In genomic region chr13:27170221-27170520, GRCh38 we compare ENCODE assay signal across 8 cellular contexts. TPM values are rescaled to one million over a fixed set of nuclear protein-coding genes. Genes with fewer than 3 reads are reported as not detected.
DNase-seq lines count a peak whose midpoint lies in the region; ATAC-seq, FAIRE-seq and TF ChIP-seq lines count a peak whose summit lies in the region.

No MANE protein-coding gene starts in this region.

- in situ Hi-C loops in IMR-90 (cut with MboI; ENCODE audit: low sequenced_read_pairs) (loop anchor here (10.0 kb wide), 2 partner anchors 105 to 185 kb away; partner anchors contain the start of gene RASL11A), K562 (cut with MboI) (no loop called here), ACHN (cut with HindIII; ENCODE audit: low pct_ligation_motif_present, low pct_unique_long_range_greater_than_20kb, low sequenced_read_pairs) (no loop called here)

- H3K4me2 ChIP-seq in IMR-90 (ENCODE audit: low read depth, low read length) = peak overlapping the region; percentile 84
- peak overlapping the region; percentile 83 for H3K4me2 ChIP-seq in K562 (ENCODE audit: insufficient read depth, low read length)

- WGBS in IMR-90 (ENCODE audit: extremely low coverage in 2 of 2, insufficient read length in 1 of 2), 2 experiments = no CpG with 5 or more reads among the region's 4 CpGs
- WGBS in K562 (ENCODE audit: insufficient coverage, low coverage, missing lambda C conversion rate) = 4% methylated on average over 4 of the region's 4 CpGs
- 14 to 24% methylated on average over 4 of the region's 4 CpGs for WGBS in lung, 2 donors

- H3K36me3 ChIP-seq in IMR-90 (ENCODE audit: control insufficient read depth, insufficient read depth, low read length) = no peaks in the 10 kb centered on the region
- no peaks in the 10 kb centered on the region for H3K36me3 ChIP-seq in K562 (ENCODE audit: control insufficient read depth, insufficient read depth, low read length)
- H3K36me3 ChIP-seq in lung (ENCODE audit: control insufficient read depth in 2 of 2, insufficient read depth in 2 of 2, low read length in 2 of 2) = no peaks in the 10 kb centered on the region
- H3K36me3 ChIP-seq in vagina = no peaks in the 10 kb centered on the region

- peak overlapping the region; percentile 70; the same call in 1 of the 2 replicates for H3K27ac ChIP-seq in IMR-90 (ENCODE audit: insufficient read depth, low read length)
- H3K27ac ChIP-seq in K562 (ENCODE audit: extremely low read depth, low read depth, low read length) = peak overlapping the region; percentile 75
- peak overlapping the region; percentile 95 to 99 for H3K27ac ChIP-seq in lung (ENCODE audit: low read depth in 1 of 2, low read length in 1 of 2)
- peak overlapping the region; percentile 94 for H3K27ac ChIP-seq in vagina

- CTCF ChIA-PET in Calu3 (lab: Charles Lee) (no interaction called here), IMR-90 (lab: Yijun Ruan, JAX) (interaction anchor here (1.1 kb wide), 1 partner anchor 223 kb away, joined by 3 read pairs; no protein-coding TSS in a partner anchor), K562 (lab: Yijun Ruan, JAX; ENCODE audit: low intra/inter-chr PET ratio) (no interaction called here)

- peak; percentile 46 for FAIRE-seq in K562 (lab: Jason Lieb, UNC)

- DNase-seq in Calu3 (no peak), IMR-90 (peak; percentile 84), K562 (ENCODE audit: extremely low read depth in 1 of 4, low spot score in 3 of 4) (peak in 1 of 4 experiments; percentile 14), lung (ENCODE audit: low spot score) (no peak), vagina (ENCODE audit: extremely low spot score in 2 of 2) (no peak), ACHN (no peak)
- no peak for DNase-seq in activated CD4-positive, alpha-beta T cell treated with anti-CD3 and anti-CD28 coated beads, Interleukin-2, amount 50 U/mL, for 1 hour

- H3K23ac ChIP-seq in IMR-90 (ENCODE audit: low read depth, low read length) = no peak overlapping the region

- H3K4ac ChIP-seq in IMR-90 (ENCODE audit: low read depth, low read length) = no peak overlapping the region

- H3K4me3 Mint-ChIP-seq in Calu3 (ENCODE audit: low read depth, unreplicated experiment) = peak overlapping the region; percentile 83

- ATAC-seq in IMR-90 (ENCODE audit: low read depth) = no peak
- no peak for ATAC-seq in K562
- no peak for ATAC-seq in lung (ENCODE audit: insufficient read depth, low FRiP score)
- ATAC-seq in HG02840 (IDR thresholded peaks at IDR 0.05; ENCODE audit: low FRiP score, unreplicated experiment) = no peak

- H4K20me1 ChIP-seq in IMR-90 (ENCODE audit: insufficient read depth, low read length) (peaks cover 38% of the 10 kb centered on the region), K562 (replicated peaks; ENCODE audit: control insufficient read depth, insufficient read depth, low read length) (peaks cover 17% of the 10 kb centered on the region)

- TF ChIP-seq POLR2A in IMR-90 (IDR thresholded peaks at IDR 0.05; ENCODE audit: low read depth, low read length) (no peak), K562 (conservative IDR thresholded peaks at IDR 0.05) (no peak), vagina (IDR thresholded peaks at IDR 0.05) (no peak)

- H4K5ac ChIP-seq in IMR-90 (ENCODE audit: low read depth, low read length) = no peak overlapping the region; the same call in 1 of the 2 replicates

- H3K18ac ChIP-seq in IMR-90 (ENCODE audit: low read depth, low read length) = no peak overlapping the region; the same call in 1 of the 2 replicates

- no peaks in the 10 kb centered on the region for H3K9me3 Mint-ChIP-seq in Calu3 (ENCODE audit: low read depth, unreplicated experiment)

- TF ChIP-seq CTCF in Calu3 (IDR thresholded peaks at IDR 0.05; ENCODE audit: unreplicated experiment) (no peak), IMR-90 (conservative IDR thresholded peaks at IDR 0.05; ENCODE audit: low read depth, low read length) (no peak), K562 (IDR thresholded peaks at IDR 0.05 in 2 of 3, conservative IDR thresholded peaks at IDR 0.05 in 1 of 3; ENCODE audit: insufficient read depth in 2 of 3, low read depth in 1 of 3, low read length in 3 of 3) (no peak), lung (IDR thresholded peaks at IDR 0.05; ENCODE audit: control extremely low read depth, extremely low read depth) (no peak), vagina (IDR thresholded peaks at IDR 0.05) (peak in 1 of 3 experiments; percentile 14)

- no peak overlapping the region for H2AK9ac ChIP-seq in IMR-90 (replicated peaks; ENCODE audit: low read depth, low read length, poor library complexity)

- no peak for TF ChIP-seq EP300 in K562 (IDR thresholded peaks at IDR 0.05; ENCODE audit: low read length)

- no peak overlapping the region for H2AK5ac ChIP-seq in IMR-90 (ENCODE audit: low read depth, low read length)

- peak overlapping the region; percentile 35; the same call in 1 of the 2 replicates for H3K56ac ChIP-seq in IMR-90 (ENCODE audit: extremely low read depth, insufficient read depth, low read length)

- H3K36me3 Mint-ChIP-seq in Calu3 (ENCODE audit: insufficient read depth, unreplicated experiment) = peaks cover 13% of the 10 kb centered on the region

- H2BK120ac ChIP-seq in IMR-90 (ENCODE audit: low read depth, low read length) = no peak overlapping the region

- H3K14ac ChIP-seq in IMR-90 (replicated peaks; ENCODE audit: low read depth, low read length) = no peak overlapping the region

- H3K27me3 ChIP-seq in IMR-90 (ENCODE audit: control insufficient read depth, insufficient read depth, low read length) = no peaks in the 10 kb centered on the region
- no peaks in the 10 kb centered on the region for H3K27me3 ChIP-seq in K562 (ENCODE audit: control insufficient read depth in 2 of 2, insufficient read depth in 2 of 2, low read length in 2 of 2)
- H3K27me3 ChIP-seq in lung (ENCODE audit: control insufficient read depth, insufficient read depth) = no peaks in the 10 kb centered on the region
- H3K27me3 ChIP-seq in vagina = no peaks in the 10 kb centered on the region

- H2BK20ac ChIP-seq in IMR-90 (ENCODE audit: low read depth, low read length) = no peak overlapping the region

- no peaks in the 10 kb centered on the region for H3K27me3 Mint-ChIP-seq in Calu3 (ENCODE audit: unreplicated experiment)

- BruUV-seq in Calu3 (replicated peaks; lab: Mats Ljungman, UMichigan) (TSS peak; percentile 42), IMR-90 (replicated peaks; lab: Mats Ljungman, UMichigan) (TSS peak; percentile 42), K562 (replicated peaks; lab: Mats Ljungman, UMichigan) (TSS peak; percentile 59)

- intact Hi-C loops in Calu3 (cut with micrococcal nuclease; ENCODE audit: unreplicated experiment) = loop anchor here (5.0 kb wide), 1 partner anchor 102 kb away; the partner anchor contains the start of gene RASL11A
- intact Hi-C loops in IMR-90 (cut with micrococcal nuclease) = loop anchor here (2.0 kb wide), 3 partner anchors 101 to 189 kb away; partner anchors contain the start of gene RASL11A
- intact Hi-C loops in K562 (cut with micrococcal nuclease) = loop anchor here (2.0 to 5.0 kb wide), 3 partner anchors 45 to 188 kb away; partner anchors contain the start of gene RPL21
- intact Hi-C loops in vagina (cut with DNase I) = loop anchor here (5.0 kb wide), 2 partner anchors 82 to 102 kb away; partner anchors contain the start of genes RASL11A and RPL21

- H3K4me1 Mint-ChIP-seq in Calu3 (ENCODE audit: low read depth, unreplicated experiment) = peaks cover 33% of the 10 kb centered on the region

- H4K8ac ChIP-seq in IMR-90 (ENCODE audit: low read depth in 2 of 2, low read length in 2 of 2) = no peak overlapping the region

- TF ChIP-seq RAD21 in IMR-90 (IDR thresholded peaks at IDR 0.05; ENCODE audit: low read length) (no peak), K562 (CRISPR knock-in tag; conservative IDR thresholded peaks at IDR 0.05 in 1 of 2, IDR thresholded peaks at IDR 0.05 in 1 of 2) (no peak)

- H3K4me1 ChIP-seq in IMR-90 (ENCODE audit: control insufficient read depth, insufficient read depth, low read length) = peaks cover 12% of the 10 kb centered on the region
- H3K4me1 ChIP-seq in K562 (replicated peaks in 1 of 2; ENCODE audit: control insufficient read depth in 2 of 2, insufficient read depth in 2 of 2, low read length in 2 of 2) = peaks cover 2 to 32% of the 10 kb centered on the region in 2 experiments; a peak in 4 of 5 replicates
- H3K4me1 ChIP-seq in lung (ENCODE audit: control insufficient read depth in 2 of 2, insufficient read depth in 2 of 2, low read length in 2 of 2) = peaks cover 6 to 18% of the 10 kb centered on the region in 2 donors
- peaks cover 41% of the 10 kb centered on the region for H3K4me1 ChIP-seq in vagina

- H3K9me1 ChIP-seq in IMR-90 (ENCODE audit: insufficient read depth, low read length) (peaks cover 16% of the 10 kb centered on the region), K562 (ENCODE audit: control insufficient read depth, insufficient read depth, low read length) (no peaks in the 10 kb centered on the region)

- H3K79me2 ChIP-seq in K562 (ENCODE audit: control insufficient read depth, insufficient read depth, low read length) = peaks cover 58% of the 10 kb centered on the region

- dilution Hi-C loops in IMR-90 (cut with HindIII; ENCODE audit: low sequenced_read_pairs, unreplicated experiment) = no loop called here

- POLR2A ChIA-PET in IMR-90 (lab: Charles Lee; ENCODE audit: unreplicated experiment) = interaction anchor here (0.5 kb wide), 1 partner anchor 36 kb away, joined by 3 read pairs; no protein-coding TSS in a partner anchor
- POLR2A ChIA-PET in K562 (lab: Yijun Ruan, JAX) = interaction anchor here (0.7 to 0.9 kb wide), 2 partner anchors 10 to 32 kb away, joined by 3 to 6 read pairs; no protein-coding TSS in a partner anchor

- H3K27ac Mint-ChIP-seq in Calu3 (ENCODE audit: unreplicated experiment) = peak overlapping the region; percentile 74

- H2BK5ac ChIP-seq in IMR-90 (ENCODE audit: low read depth, low read length, poor library complexity, severe bottlenecking) = peak overlapping the region; percentile 58

- H4K91ac ChIP-seq in IMR-90 (ENCODE audit: insufficient read depth, low read depth, low read length) = no peak overlapping the region

- H3K4me3 ChIP-seq in IMR-90 (ENCODE audit: insufficient read depth, low read depth, low read length) (peak overlapping the region; percentile 64), K562 (peak overlapping the region; percentile 69), lung (peak overlapping the region; percentile 89), vagina (peak overlapping the region; percentile 76 to 98)

- H3K9me3 ChIP-seq in IMR-90 (ENCODE audit: control insufficient read depth, insufficient read depth, low read length) (no peaks in the 10 kb centered on the region), K562 (replicated peaks; ENCODE audit: control insufficient read depth, insufficient read depth, low read depth, low read length) (no peaks in the 10 kb centered on the region), lung (ENCODE audit: control insufficient read depth in 2 of 2, insufficient read depth in 1 of 2, low read length in 1 of 2) (no peaks in the 10 kb centered on the region), vagina (no peaks in the 10 kb centered on the region)

- no peak overlapping the region for H2AFZ ChIP-seq in IMR-90 (replicated peaks; ENCODE audit: low read length, poor library complexity)
- peak overlapping the region; percentile 34; the same call in 1 of the 2 replicates for H2AFZ ChIP-seq in K562 (ENCODE audit: low read depth, low read length)

- H3K9ac ChIP-seq in IMR-90 (ENCODE audit: low read depth, low read length) = peak overlapping the region; percentile 76
- H3K9ac ChIP-seq in K562 (ENCODE audit: insufficient read depth in 1 of 2, low read depth in 2 of 2, low read length in 2 of 2) = peak overlapping the region in 1 of 2 experiments; percentile 69; a peak in 2 of 4 replicates

- peaks cover 4 to 36% of the 10 kb centered on the region in 2 experiments; a peak in 3 of 4 replicates for H3K79me1 ChIP-seq in IMR-90 (ENCODE audit: low read depth in 1 of 2, low read length in 2 of 2)

- H2BK15ac ChIP-seq in IMR-90 (ENCODE audit: low read depth, low read length) = no peak overlapping the region

RNA-seq across cellular contexts. Expression of gene USP12, which starts 1.4 kb away (rescaled TPM):
- total RNA-seq in Calu3 (2022) (20.6 and 20.8 TPM in 2 replicates), IMR-90 (2012; rRNA removed) (16.5 and 27.2 TPM in 2 replicates), K562 (2014; rRNA removed) (7.8 and 8.9 TPM in 2 replicates), K562 (2014; rRNA removed; fragmentation: Illumina TruSeq; extraction: Trizol) (17.2 and 18.1 TPM in 2 replicates), K562 (2015; rRNA removed; fragmentation: Illumina TruSeq; extraction: Trizol) (11.1 and 13.3 TPM in 2 replicates), K562 (2021) (12.7 and 13.1 TPM in 2 replicates), lung (10 to 100 TPM; 23.5 to 60.0 TPM), vagina (20.9 TPM)
- polyA plus RNA-seq in IMR-90 (2012; rRNA removed) (7.8 and 11.8 TPM in 2 replicates), K562 (2011; rRNA removed) (13.8 and 20.5 TPM in 2 replicates), K562 (2014; fragmentation: Illumina TruSeq; extraction: Trizol) (11.7 and 15.3 TPM in 2 replicates), K562 (2014; fragmentation: Nextera tagmentation; extraction: Ambion mirVana) (1 to 10 TPM; 1.8 to 5.1 TPM), K562 (2014; rRNA removed) (11.0 and 14.0 TPM in 2 replicates), lung (10 to 100 TPM; 12.6 to 15.0 TPM)
- 1.1 and 4.1 TPM in 2 replicates for polyA plus RNA-seq in IMR-90 (2012; cell fraction: cytosol; rRNA removed)
- polyA plus RNA-seq in IMR-90 (2012; cell fraction: nucleus; rRNA removed; ENCODE audit: low replicate concordance) = 0.81 and 8.1 TPM in 2 replicates
- total RNA-seq in K562 (2011; cell fraction: chromatin; rRNA removed; ENCODE audit: low replicate concordance) = 13.2 and 38.3 TPM in 2 replicates
- total RNA-seq in K562 (2011; cell fraction: nucleolus; rRNA removed) = 9.5 and 10.5 TPM in 2 replicates
- 21.6 and 39.0 TPM in 2 replicates for total RNA-seq in K562 (2011; cell fraction: nucleoplasm; rRNA removed)
- 2.3 and 4.2 TPM in 2 replicates for polyA plus RNA-seq in K562 (2011; cell fraction: cytosol; rRNA removed)
- polyA plus RNA-seq in K562 (2011; cell fraction: nucleus; rRNA removed) = 7.5 and 8.8 TPM in 2 replicates
- 12.3 and 14.4 TPM in 2 replicates for polyA plus RNA-seq in K562 (2012)
- 18.9 and 19.8 TPM in 2 replicates for polyA minus RNA-seq in K562 (2011; rRNA and poly(A)+ RNA removed)
- polyA minus RNA-seq in K562 (2011; cell fraction: cytosol; rRNA and poly(A)+ RNA removed) = 4.2 and 6.3 TPM in 2 replicates
- polyA minus RNA-seq in K562 (2011; cell fraction: nucleus; rRNA and poly(A)+ RNA removed) = 11.3 and 17.3 TPM in 2 replicates
